Comparison of ENCODE assay signal across 8 cellular contexts in genomic region chr16:1723450-1724147, GRCh38. TPM values are rescaled to one million over a fixed set of nuclear protein-coding genes. Genes with fewer than 3 reads are reported as not detected.
DNase-seq lines count a peak whose midpoint lies in the region; ATAC-seq, FAIRE-seq and TF ChIP-seq lines count a peak whose summit lies in the region.

No MANE protein-coding gene starts in this region.

- H3K27ac ChIP-seq in vagina, result peak overlapping the region; percentile 70

- POLR2A ChIA-PET in WTC11 (lab: Charles Lee), result no interaction called here

- peaks cover 35% of the 10 kb centered on the region for H3K4me1 ChIP-seq in vagina

- CTCF ChIA-PET in WTC11 (lab: Charles Lee), result interaction anchor here (0.5 to 2.7 kb wide), 34 partner anchors 8 to 381 kb away, joined by 3 to 45 read pairs (median 4); partner anchors contain the start of genes CCDC154, CRAMP1, EME2 and IFT140

- H3K36me3 ChIP-seq in vagina, result peaks cover 0 to 20% of the 10 kb centered on the region in 2 donors

- no peak for TF ChIP-seq POLR2A in vagina (IDR thresholded peaks at IDR 0.05)

- no peak overlapping the region for H3K4me3 ChIP-seq in vagina

- no peaks in the 10 kb centered on the region for H3K27me3 ChIP-seq in vagina

- DNase-seq in D721Med (ENCODE audit: insufficient read length, low spot score) (no peak), WTC11 (ENCODE audit: low spot score) (peak; percentile 65), myocyte (ENCODE audit: low read depth) (peak; percentile 62), vagina (ENCODE audit: extremely low spot score in 2 of 2) (no peak)
- peak; percentile 25 for DNase-seq in effector CD8-positive, alpha-beta T cell (lab: John Stamatoyannopoulos, UW)

- H3K27ac Mint-ChIP-seq in IgD-negative memory B cell (peak overlapping the region; percentile 85 to 92 (median 86)), WTC11 (no peak overlapping the region)

- H3K9me3 Mint-ChIP-seq in IgD-negative memory B cell, result no peaks in the 10 kb centered on the region
- H3K9me3 Mint-ChIP-seq in WTC11, result no peaks in the 10 kb centered on the region

- intact Hi-C loops in vagina (cut with DNase I), result no loop called here

- H3K27me3 Mint-ChIP-seq in IgD-negative memory B cell (no peaks in the 10 kb centered on the region), WTC11 (ENCODE audit: low read depth) (no peaks in the 10 kb centered on the region)

- peaks cover 32 to 38% (median 38%) of the 10 kb centered on the region in 3 donors for H3K4me1 Mint-ChIP-seq in IgD-negative memory B cell
- 0 out of 2 replicates have a peak, but pooled peaks cover 3% of the 10 kb centered on the region for H3K4me1 Mint-ChIP-seq in WTC11

- TF ChIP-seq CTCF in D721Med (IDR thresholded peaks at IDR 0.05; ENCODE audit: insufficient read depth, missing control alignments) (peak; percentile 42), WTC11 (IDR thresholded peaks at IDR 0.05) (peak; percentile 69), vagina (IDR thresholded peaks at IDR 0.05) (peak in 1 of 3 experiments; percentile 56)

- H3K9me3 ChIP-seq in vagina, result no peaks in the 10 kb centered on the region

- H3K36me3 Mint-ChIP-seq in IgD-negative memory B cell (peaks cover 7% of the 10 kb centered on the region), WTC11 (no peaks in the 10 kb centered on the region)

- H3K4me3 Mint-ChIP-seq in IgD-negative memory B cell, result peak overlapping the region in 3 of 4 donors; percentile 42 to 78 (median 76)
- no peak overlapping the region for H3K4me3 Mint-ChIP-seq in WTC11

- no peak for FAIRE-seq in D721Med (lab: Jason Lieb, UNC)

- peak; percentile 71 for ATAC-seq in WTC11
- ATAC-seq in GM19328 (IDR thresholded peaks at IDR 0.05; ENCODE audit: unreplicated experiment), result no peak
- no peak for ATAC-seq in HG02763 (IDR thresholded peaks at IDR 0.05; ENCODE audit: unreplicated experiment)

TF ChIP-seq in WTC11, 78 proteins besides CTCF, POLR2A, EP300 and RAD21:
- TF ChIP-seq AR (CRISPR knock-in tag; IDR thresholded peaks at IDR 0.05) (no peak), MLX (CRISPR knock-in tag; IDR thresholded peaks at IDR 0.05) (no peak), PREB (CRISPR knock-in tag; IDR thresholded peaks at IDR 0.05; ENCODE audit: borderline replicate concordance) (no peak), CREB1 (CRISPR knock-in tag; IDR thresholded peaks at IDR 0.05) (no peak), JUN (CRISPR knock-in tag; IDR thresholded peaks at IDR 0.05) (no peak), MXD4 (CRISPR knock-in tag; IDR thresholded peaks at IDR 0.05; ENCODE audit: borderline replicate concordance) (no peak), ZNF232 (CRISPR knock-in tag; IDR thresholded peaks at IDR 0.05) (no peak)

RNA-seq across cellular contexts. Expression of gene MAPK8IP3, which starts 17.6 kb away (rescaled TPM):
- polyA plus RNA-seq in IgD-negative memory B cell, result 5.9 TPM
- total RNA-seq in WTC11 (2021) (59.7 to 72.3 TPM (median 63.2 TPM) in 3 replicates), myocyte (90.3 and 108 TPM in 2 replicates), vagina (44.9 TPM)
- 61.8 TPM for polyA plus RNA-seq in myocyte (2012)

RNA-seq across cellular contexts. Expression of gene JPT2, which starts 45.5 kb away (rescaled TPM):
- 10.8 TPM for polyA plus RNA-seq in IgD-negative memory B cell
- total RNA-seq in WTC11 (2021) (150 to 169 TPM (median 157 TPM) in 3 replicates), myocyte (20.1 and 24.7 TPM in 2 replicates), vagina (19.9 TPM)
- 26.3 TPM for polyA plus RNA-seq in myocyte (2012)

RNA-seq across cellular contexts. Expression of gene NME3, which starts 47.7 kb away (rescaled TPM):
- 66.1 TPM for polyA plus RNA-seq in IgD-negative memory B cell
- total RNA-seq in WTC11 (2021) (86.8 to 106 TPM (median 103 TPM) in 3 replicates), myocyte (51.2 and 61.2 TPM in 2 replicates), vagina (96.0 TPM)
- polyA plus RNA-seq in myocyte (2012), result 56.2 TPM

RNA-seq across cellular contexts. Expression of gene EME2, which starts 49.0 kb away (rescaled TPM):
- polyA plus RNA-seq in IgD-negative memory B cell, result 1.5 TPM
- total RNA-seq in WTC11 (2021), result 23.2 to 30.8 TPM (median 25.7 TPM) in 3 replicates
- total RNA-seq in myocyte, result 15.0 and 17.2 TPM in 2 replicates
- polyA plus RNA-seq in myocyte (2012), result 8.7 TPM
- total RNA-seq in vagina, result 13.5 TPM

RNA-seq across cellular contexts. Expression of gene MRPS34, which starts 49.3 kb away (rescaled TPM):
- polyA plus RNA-seq in IgD-negative memory B cell, result 156 TPM
- total RNA-seq in WTC11 (2021) (258 to 262 TPM (median 261 TPM) in 3 replicates), myocyte (152 TPM in 2 replicates), vagina (89.6 TPM)
- polyA plus RNA-seq in myocyte (2012), result 113 TPM

Comparison
In these comparisons a context has a peak if more than half of its experiments do, and no peak if none do; other contexts are left out.
1. DNase-seq: peak in WTC11 (single experiment), effector CD8-positive, alpha-beta T cell (single experiment) and myocyte (single experiment); none in D721Med (single experiment) and vagina (0 of 2).